Comparison of ENCODE assay signal across 16 cellular contexts in genomic region chr1:156006666-156007376, GRCh38. TPM values are rescaled to one million over a fixed set of nuclear protein-coding genes. Genes with fewer than 3 reads are reported as not detected.
A peak's percentile ranks its signal among the peaks of the same experiment; 100 is the strongest.
DNase-seq lines count a peak whose midpoint lies in the region; TF ChIP-seq lines count a peak whose summit lies in the region.
"Had no signal": no experiment of that assay in that cellular context is flagged by ENCODE, and none has a peak within 500 bp of the region (broad histone marks: within the 10 kb centered on the region; RNA-seq: fewer than 3 reads in every experiment).

No MANE protein-coding gene starts in this region.

- H3K23ac ChIP-seq in trophoblast cell (ENCODE audit: low read length): no peak overlapping the region

- no peaks in the 10 kb centered on the region for H3K27me3 Mint-ChIP-seq in T-helper 1 cell treated with Interleukin-12 subunit alpha and Interleukin-12 subunit beta and Interleukin-4 antibody, amounts not matched to agents 30 μg/mL and 1 μg/mL, for 36 hours (ENCODE audit: low read depth)
- no peaks in the 10 kb centered on the region for H3K27me3 Mint-ChIP-seq in endodermal cell (ENCODE audit: insufficient read depth)
- H3K27me3 Mint-ChIP-seq: type B pancreatic cell had no signal

- TF ChIP-seq CTCF in endodermal cell (conservative IDR thresholded peaks at IDR 0.05): no peak

- no peak overlapping the region for H3K4me2 ChIP-seq in trophoblast cell (ENCODE audit: low read length)

- no peak overlapping the region for H3K14ac ChIP-seq in trophoblast cell (ENCODE audit: low read length)

- no peak overlapping the region for H2BK12ac ChIP-seq in trophoblast cell (ENCODE audit: low read length)

- peak overlapping the region; percentile 43 for H4K12ac ChIP-seq in trophoblast cell (ENCODE audit: low read depth, low read length)

- H3K9me3 ChIP-seq in endodermal cell (ENCODE audit: control insufficient read depth, low read length): no peaks in the 10 kb centered on the region
- no peaks in the 10 kb centered on the region for H3K9me3 ChIP-seq in trophoblast cell (ENCODE audit: insufficient read depth, low read depth, low read length)
- H3K9me3 ChIP-seq: heart left ventricle, neutrophil had no signal

- H2BK120ac ChIP-seq in trophoblast cell (ENCODE audit: insufficient read depth, low read length, poor library complexity): no peak overlapping the region

- DNase-seq in T-helper 1 cell (no peak), LHCN-M2 (ENCODE audit: low read depth) (peak; percentile 54), endodermal cell (no peak), trophoblast cell (no peak), globus pallidus (ENCODE audit: low spot score) (no peak), AG08396 (ENCODE audit: low spot score) (no peak)
- no peak for DNase-seq in activated CD4-positive, CD25-positive, alpha-beta regulatory T cell (lab: John Stamatoyannopoulos, UW)
- DNase-seq: brain microvascular endothelial cell, heart left ventricle, NCI-H187 treated with DMSO at 0.1 percent for 48 hours, NCI-H774, SIG-M5 had no signal

- no peak overlapping the region for H2BK5ac ChIP-seq in trophoblast cell (ENCODE audit: low read depth, low read length, poor library complexity)

- H2AK5ac ChIP-seq in trophoblast cell (ENCODE audit: low read length): no peak overlapping the region

- no peak overlapping the region for H4K8ac ChIP-seq in trophoblast cell (ENCODE audit: low read depth, low read length)

- H3K4me3 ChIP-seq in endodermal cell (ENCODE audit: low read length) (no peak overlapping the region), trophoblast cell (ENCODE audit: low read depth, low read length) (no peak overlapping the region)
- H3K4me3 ChIP-seq: heart left ventricle had no signal

- H3K9ac ChIP-seq in endodermal cell (ENCODE audit: extremely low read depth, low read length, poor library complexity, severe bottlenecking) (no peak overlapping the region), trophoblast cell (ENCODE audit: low read length) (no peak overlapping the region)

- WGBS in endodermal cell (ENCODE audit: insufficient coverage in 1 of 2, insufficient read length in 1 of 2), 2 experiments: 92 to 94% methylated on average over 5 to 7 of the region's 7 CpGs
- no CpG with 5 or more reads among the region's 7 CpGs for WGBS in trophoblast cell (ENCODE audit: extremely low coverage, insufficient coverage, insufficient read length)

- H3K27ac Mint-ChIP-seq in T-helper 1 cell treated with Interleukin-12 subunit alpha and Interleukin-12 subunit beta and Interleukin-4 antibody, amounts not matched to agents 30 μg/mL and 1 μg/mL, for 36 hours: peak overlapping the region; percentile 21
- H3K27ac Mint-ChIP-seq in endodermal cell: peak overlapping the region; percentile 50
- H3K27ac Mint-ChIP-seq: activated T-helper 1 cell treated with anti-CD3 and anti-CD28 coated beads, Interleukin-12 subunit alpha, Interleukin-12 subunit beta, Interleukin-2, Interleukin-4 antibody, amounts not matched to agents 30 ng/mL and 10 ng/mL and 1 ng/mL, durations not matched to agents 14 hours and 24 hours and 36 hours; type B pancreatic cell had no signal

- H3K4me1 Mint-ChIP-seq in T-helper 1 cell treated with Interleukin-12 subunit alpha and Interleukin-12 subunit beta and Interleukin-4 antibody, amounts not matched to agents 30 μg/mL and 1 μg/mL, for 36 hours (ENCODE audit: low read depth): peaks cover 30% of the 10 kb centered on the region
- H3K4me1 Mint-ChIP-seq in endodermal cell: peaks cover 8% of the 10 kb centered on the region

- H3K27ac ChIP-seq in endodermal cell (ENCODE audit: low read depth, low read length) (peak overlapping the region; percentile 22), trophoblast cell (ENCODE audit: low read depth, low read length) (peak overlapping the region; percentile 18)
- H3K27ac ChIP-seq: brain microvascular endothelial cell, heart left ventricle, neutrophil had no signal

- H3K79me1 ChIP-seq in trophoblast cell (ENCODE audit: low read length): no peaks in the 10 kb centered on the region

- H3K4ac ChIP-seq in trophoblast cell (ENCODE audit: low read depth, low read length): no peak overlapping the region

- no peaks in the 10 kb centered on the region for H3K79me2 ChIP-seq in trophoblast cell (ENCODE audit: control insufficient read depth, insufficient read depth, low read length, poor library complexity)

- no peaks in the 10 kb centered on the region for H3K9me3 Mint-ChIP-seq in T-helper 1 cell treated with Interleukin-12 subunit alpha and Interleukin-12 subunit beta and Interleukin-4 antibody, amounts not matched to agents 30 μg/mL and 1 μg/mL, for 36 hours
- no peaks in the 10 kb centered on the region for H3K9me3 Mint-ChIP-seq in endodermal cell
- H3K9me3 Mint-ChIP-seq: activated T-helper 1 cell treated with anti-CD3 and anti-CD28 coated beads, Interleukin-12 subunit alpha, Interleukin-12 subunit beta, Interleukin-2, Interleukin-4 antibody, amounts not matched to agents 30 ng/mL and 10 ng/mL and 1 ng/mL, durations not matched to agents 14 hours and 24 hours and 36 hours; type B pancreatic cell had no signal

- H4K91ac ChIP-seq in trophoblast cell (ENCODE audit: low read depth, low read length): no peak overlapping the region

- H3K27me3 ChIP-seq in endodermal cell (ENCODE audit: control insufficient read depth, insufficient read depth, low read length, poor library complexity, severe bottlenecking) (no peaks in the 10 kb centered on the region), trophoblast cell (ENCODE audit: insufficient read depth, low read length) (no peaks in the 10 kb centered on the region)
- H3K27me3 ChIP-seq: brain microvascular endothelial cell, heart left ventricle, neutrophil had no signal

- H3K18ac ChIP-seq in trophoblast cell (ENCODE audit: low read length): no peak overlapping the region

- H3K4me1 ChIP-seq in endodermal cell (ENCODE audit: control insufficient read depth, insufficient read depth, low read length) (peaks cover 4% of the 10 kb centered on the region), trophoblast cell (ENCODE audit: control insufficient read depth in 1 of 2, insufficient read depth in 2 of 2, low read length in 2 of 2) (peaks cover 4 to 6% of the 10 kb centered on the region in 2 experiments)

- no peak overlapping the region for H3K4me3 Mint-ChIP-seq in T-helper 1 cell treated with Interleukin-12 subunit alpha and Interleukin-12 subunit beta and Interleukin-4 antibody, amounts not matched to agents 30 μg/mL and 1 μg/mL, for 36 hours
- no peak overlapping the region for H3K4me3 Mint-ChIP-seq in endodermal cell
- H3K4me3 Mint-ChIP-seq: activated T-helper 1 cell treated with anti-CD3 and anti-CD28 coated beads, Interleukin-12 subunit alpha, Interleukin-12 subunit beta, Interleukin-2, Interleukin-4 antibody, amounts not matched to agents 30 ng/mL and 10 ng/mL and 1 ng/mL, durations not matched to agents 14 hours and 24 hours and 36 hours; type B pancreatic cell had no signal

- peaks cover 32% of the 10 kb centered on the region for H3K36me3 Mint-ChIP-seq in T-helper 1 cell treated with Interleukin-12 subunit alpha and Interleukin-12 subunit beta and Interleukin-4 antibody, amounts not matched to agents 30 μg/mL and 1 μg/mL, for 36 hours (ENCODE audit: low read depth)
- peaks cover 36% of the 10 kb centered on the region for H3K36me3 Mint-ChIP-seq in endodermal cell (ENCODE audit: low read depth)

- H3K36me3 ChIP-seq in endodermal cell (ENCODE audit: control insufficient read depth, insufficient read depth, low read length): peaks cover 41% of the 10 kb centered on the region
- H3K36me3 ChIP-seq in trophoblast cell (ENCODE audit: control insufficient read depth in 1 of 2, insufficient read depth in 2 of 2, low read length in 2 of 2): peaks cover 21 to 30% of the 10 kb centered on the region in 2 experiments

- H2AFZ ChIP-seq in trophoblast cell (ENCODE audit: insufficient read depth, low read length, poor library complexity): no peak overlapping the region

RNA-seq across cellular contexts. Expression of gene SSR2, which starts 13.9 kb away (rescaled TPM):
- total RNA-seq in LHCN-M2 (2014; rRNA removed): 229 and 351 TPM in 2 replicates
- polyA plus RNA-seq in LHCN-M2 (2012): 381 TPM
- 100 to 1,000 TPM; 193 TPM for total RNA-seq in endodermal cell
- 299 TPM for polyA plus RNA-seq in endodermal cell (2013, experiment 1 of 2)
- 274 TPM for polyA plus RNA-seq in endodermal cell (2013, experiment 2 of 2)
- 723 and 747 TPM in 2 replicates for polyA plus RNA-seq in trophoblast cell (2013)

RNA-seq across cellular contexts. Expression of gene ARHGEF2, which starts 28.5 kb away (rescaled TPM):
- total RNA-seq in LHCN-M2 (2014; rRNA removed) (228 and 262 TPM in 2 replicates), endodermal cell (100 to 1,000 TPM; 134 to 147 TPM)
- polyA plus RNA-seq in LHCN-M2 (2012): 91.6 TPM
- polyA plus RNA-seq in endodermal cell (2013, experiment 1 of 2): 80.1 TPM
- 71.9 TPM for polyA plus RNA-seq in endodermal cell (2013, experiment 2 of 2)
- polyA plus RNA-seq in trophoblast cell (2013): 42.1 and 46.5 TPM in 2 replicates

RNA-seq across cellular contexts. Expression of gene UBQLN4, which starts 46.8 kb away (rescaled TPM):
- 34.1 and 37.7 TPM in 2 replicates for total RNA-seq in LHCN-M2 (2014; rRNA removed)
- 28.4 TPM for polyA plus RNA-seq in LHCN-M2 (2012)
- total RNA-seq in endodermal cell: 10 to 100 TPM; 56.4 to 62.4 TPM
- 60.8 TPM for polyA plus RNA-seq in endodermal cell (2013, experiment 1 of 2)
- polyA plus RNA-seq in endodermal cell (2013, experiment 2 of 2): 56.6 TPM
- 44.6 and 45.7 TPM in 2 replicates for polyA plus RNA-seq in trophoblast cell (2013)

RNA-seq across cellular contexts. Expression of gene LAMTOR2, which starts 47.8 kb away (rescaled TPM):
- 67.3 and 70.9 TPM in 2 replicates for total RNA-seq in LHCN-M2 (2014; rRNA removed)
- 135 TPM for polyA plus RNA-seq in LHCN-M2 (2012)
- total RNA-seq in endodermal cell: 100 to 1,000 TPM in 1 of 2 donors, 10 to 100 TPM in 1; 84.4 to 101 TPM
- 74.4 TPM for polyA plus RNA-seq in endodermal cell (2013, experiment 1 of 2)
- 67.3 TPM for polyA plus RNA-seq in endodermal cell (2013, experiment 2 of 2)
- polyA plus RNA-seq in trophoblast cell (2013): 71.8 and 76.8 TPM in 2 replicates

RNA-seq across cellular contexts. Expression of gene RAB25, which starts 54.1 kb away (rescaled TPM):
- total RNA-seq in LHCN-M2 (2014; rRNA removed) (not detected in 2 replicates), endodermal cell (10 to 100 TPM; 82.0 to 84.4 TPM)
- not detected for polyA plus RNA-seq in LHCN-M2 (2012)
- 10.3 TPM for polyA plus RNA-seq in endodermal cell (2013, experiment 1 of 2)
- polyA plus RNA-seq in endodermal cell (2013, experiment 2 of 2): 7.8 TPM
- polyA plus RNA-seq in trophoblast cell (2013): 92.3 and 94.0 TPM in 2 replicates
- total RNA-seq: heart left ventricle had no signal
